ENCODE assay signal across 2 cellular contexts in the genomic region with DNA sequence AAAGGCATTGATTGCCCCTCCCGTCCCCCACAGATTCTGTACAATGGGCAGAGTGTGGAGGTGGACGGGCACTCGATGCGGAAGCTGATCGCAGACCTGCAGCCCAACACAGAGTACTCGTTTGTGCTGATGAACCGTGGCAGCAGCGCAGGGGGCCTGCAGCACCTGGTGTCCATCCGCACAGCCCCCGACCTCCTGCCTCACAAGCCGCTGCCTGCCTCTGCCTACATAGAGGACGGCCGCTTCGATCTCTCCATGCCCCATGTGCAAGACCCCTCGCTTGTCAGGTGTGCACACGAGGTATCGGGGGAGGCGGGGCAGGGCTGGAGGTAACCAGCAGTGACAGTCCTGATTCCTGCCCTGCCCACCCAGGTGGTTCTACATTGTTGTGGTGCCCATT.
TF ChIP-seq lines count a peak whose summit lies in the region.

No MANE protein-coding gene starts in this region.

TF ChIP-seq in HCT116, 20 proteins besides CTCF, POLR2A, EP300 and RAD21:
- TF ChIP-seq SP1 (IDR thresholded peaks at IDR 0.05; ENCODE audit: low read depth): no peak
- TF ChIP-seq EZH2 (IDR thresholded peaks at IDR 0.05): no peak
- no peak for TF ChIP-seq JUND (IDR thresholded peaks at IDR 0.05)
- TF ChIP-seq EZH2phosphoT487 (IDR thresholded peaks at IDR 0.05; ENCODE audit: borderline replicate concordance): no peak
- TF ChIP-seq ELF1 (IDR thresholded peaks at IDR 0.05; ENCODE audit: borderline replicate concordance, low read depth): no peak
- no peak for TF ChIP-seq YY1 (IDR thresholded peaks at IDR 0.05; ENCODE audit: extremely low read depth, insufficient replicate concordance, low read depth, low read length)
- TF ChIP-seq, protein P1, sequence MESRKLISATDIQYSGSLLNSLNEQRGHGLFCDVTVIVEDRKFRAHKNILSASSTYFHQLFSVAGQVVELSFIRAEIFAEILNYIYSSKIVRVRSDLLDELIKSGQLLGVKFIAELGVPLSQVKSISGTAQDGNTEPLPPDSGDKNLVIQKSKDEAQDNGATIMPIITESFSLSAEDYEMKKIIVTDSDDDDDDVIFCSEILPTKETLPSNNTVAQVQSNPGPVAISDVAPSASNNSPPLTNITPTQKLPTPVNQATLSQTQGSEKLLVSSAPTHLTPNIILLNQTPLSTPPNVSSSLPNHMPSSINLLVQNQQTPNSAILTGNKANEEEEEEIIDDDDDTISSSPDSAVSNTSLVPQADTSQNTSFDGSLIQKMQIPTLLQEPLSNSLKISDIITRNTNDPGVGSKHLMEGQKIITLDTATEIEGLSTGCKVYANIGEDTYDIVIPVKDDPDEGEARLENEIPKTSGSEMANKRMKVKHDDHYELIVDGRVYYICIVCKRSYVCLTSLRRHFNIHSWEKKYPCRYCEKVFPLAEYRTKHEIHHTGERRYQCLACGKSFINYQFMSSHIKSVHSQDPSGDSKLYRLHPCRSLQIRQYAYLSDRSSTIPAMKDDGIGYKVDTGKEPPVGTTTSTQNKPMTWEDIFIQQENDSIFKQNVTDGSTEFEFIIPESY (IDR thresholded peaks at IDR 0.05; ENCODE audit: extremely low read depth, insufficient replicate concordance, low read length): no peak
- TF ChIP-seq CBX3 (IDR thresholded peaks at IDR 0.05; ENCODE audit: low read depth): no peak
- no peak for TF ChIP-seq POLR2AphosphoS5 (IDR thresholded peaks at IDR 0.05; ENCODE audit: low read depth, low read length)
- no peak for TF ChIP-seq TCF7L2 (IDR thresholded peaks at IDR 0.05; ENCODE audit: borderline replicate concordance, extremely low read depth, insufficient read depth, insufficient read length)
- TF ChIP-seq ATF3 (IDR thresholded peaks at IDR 0.05): no peak
- TF ChIP-seq SRF (IDR thresholded peaks at IDR 0.05; ENCODE audit: low read depth): no peak
- no peak for TF ChIP-seq ZNF274 (IDR thresholded peaks at IDR 0.05; ENCODE audit: low read depth, low read length)
- TF ChIP-seq ZFX (IDR thresholded peaks at IDR 0.05): no peak
- no peak for TF ChIP-seq EGR1 (IDR thresholded peaks at IDR 0.05; ENCODE audit: low read depth)
- TF ChIP-seq, protein P2, sequence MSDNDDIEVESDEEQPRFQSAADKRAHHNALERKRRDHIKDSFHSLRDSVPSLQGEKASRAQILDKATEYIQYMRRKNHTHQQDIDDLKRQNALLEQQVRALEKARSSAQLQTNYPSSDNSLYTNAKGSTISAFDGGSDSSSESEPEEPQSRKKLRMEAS (IDR thresholded peaks at IDR 0.05): no peak
- TF ChIP-seq CEBPB (IDR thresholded peaks at IDR 0.05; ENCODE audit: low read depth): no peak
- TF ChIP-seq, protein P3, sequence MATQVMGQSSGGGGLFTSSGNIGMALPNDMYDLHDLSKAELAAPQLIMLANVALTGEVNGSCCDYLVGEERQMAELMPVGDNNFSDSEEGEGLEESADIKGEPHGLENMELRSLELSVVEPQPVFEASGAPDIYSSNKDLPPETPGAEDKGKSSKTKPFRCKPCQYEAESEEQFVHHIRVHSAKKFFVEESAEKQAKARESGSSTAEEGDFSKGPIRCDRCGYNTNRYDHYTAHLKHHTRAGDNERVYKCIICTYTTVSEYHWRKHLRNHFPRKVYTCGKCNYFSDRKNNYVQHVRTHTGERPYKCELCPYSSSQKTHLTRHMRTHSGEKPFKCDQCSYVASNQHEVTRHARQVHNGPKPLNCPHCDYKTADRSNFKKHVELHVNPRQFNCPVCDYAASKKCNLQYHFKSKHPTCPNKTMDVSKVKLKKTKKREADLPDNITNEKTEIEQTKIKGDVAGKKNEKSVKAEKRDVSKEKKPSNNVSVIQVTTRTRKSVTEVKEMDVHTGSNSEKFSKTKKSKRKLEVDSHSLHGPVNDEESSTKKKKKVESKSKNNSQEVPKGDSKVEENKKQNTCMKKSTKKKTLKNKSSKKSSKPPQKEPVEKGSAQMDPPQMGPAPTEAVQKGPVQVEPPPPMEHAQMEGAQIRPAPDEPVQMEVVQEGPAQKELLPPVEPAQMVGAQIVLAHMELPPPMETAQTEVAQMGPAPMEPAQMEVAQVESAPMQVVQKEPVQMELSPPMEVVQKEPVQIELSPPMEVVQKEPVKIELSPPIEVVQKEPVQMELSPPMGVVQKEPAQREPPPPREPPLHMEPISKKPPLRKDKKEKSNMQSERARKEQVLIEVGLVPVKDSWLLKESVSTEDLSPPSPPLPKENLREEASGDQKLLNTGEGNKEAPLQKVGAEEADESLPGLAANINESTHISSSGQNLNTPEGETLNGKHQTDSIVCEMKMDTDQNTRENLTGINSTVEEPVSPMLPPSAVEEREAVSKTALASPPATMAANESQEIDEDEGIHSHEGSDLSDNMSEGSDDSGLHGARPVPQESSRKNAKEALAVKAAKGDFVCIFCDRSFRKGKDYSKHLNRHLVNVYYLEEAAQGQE (IDR thresholded peaks at IDR 0.05; ENCODE audit: low read depth): no peak

TF ChIP-seq in K562, 482 proteins besides CTCF, POLR2A, EP300 and RAD21:
- TF ChIP-seq PPARD (CRISPR knock-in tag; IDR thresholded peaks at IDR 0.05) (no peak), NR2C2 (CRISPR knock-in tag; IDR thresholded peaks at IDR 0.05) (0 out of 2 replicates have a peak, but pooled peaks have one; percentile 15), NR2C2 (tag; IDR thresholded peaks at IDR 0.05) (no peak)
